18 cellular contexts compared by ENCODE assay signal in genomic region chr1:96313216-96313615, GRCh38.
DNase-seq lines count a peak whose midpoint lies in the region; ATAC-seq and TF ChIP-seq lines count a peak whose summit lies in the region.
"Had no signal": no experiment of that assay in that cellular context is flagged by ENCODE, and none has a peak within 500 bp of the region (broad histone marks: within the 10 kb centered on the region; RNA-seq: fewer than 3 reads in every experiment).

No MANE protein-coding gene starts in this region.

- no peak for TF ChIP-seq POLR2A in adrenal gland (IDR thresholded peaks at IDR 0.05)

- no peak for ATAC-seq in mucosa of descending colon
- ATAC-seq: activated CD4-positive, CD25-positive, alpha-beta regulatory T cell treated with anti-CD3 and anti-CD28 coated beads, Interleukin-2, amount 50 U/mL, for 24 hours; GM12878; heart left ventricle; T-helper 17 cell had no signal

- no peaks in the 10 kb centered on the region for H3K27me3 ChIP-seq in adipocyte (replicated peaks; ENCODE audit: control insufficient read depth, insufficient read depth, low read length)
- H3K27me3 ChIP-seq in adrenal gland = no peaks in the 10 kb centered on the region
- H3K27me3 ChIP-seq: heart left ventricle, right atrium auricular region, testis had no signal

- WGBS in adrenal gland, 4 donors = 90 to 98% (median 94%) methylated on average over 1 of the region's 1 CpG

- TF ChIP-seq CTCF in fibroblast of mammary gland (conservative IDR thresholded peaks at IDR 0.05; ENCODE audit: control insufficient read depth, insufficient read depth, low read depth, low read length) = no peak
- no peak for TF ChIP-seq CTCF in adrenal gland (IDR thresholded peaks at IDR 0.05)
- TF ChIP-seq CTCF in mucosa of descending colon (IDR thresholded peaks at IDR 0.05) = no peak

- H3K27ac Mint-ChIP-seq in activated CD4-positive, alpha-beta memory T cell treated with anti-CD3 and anti-CD28 coated beads, Interleukin-2, amount 10 ng/mL, durations not matched to agents 7 days and 5 days = no peak overlapping the region
- H3K27ac Mint-ChIP-seq: activated naive CD4-positive, alpha-beta T cell treated with anti-CD3 and anti-CD28 coated beads for 36 hours; CD4-positive, alpha-beta T cell; T-helper 17 cell had no signal

- CTCF ChIA-PET in activated CD4-positive, alpha-beta memory T cell treated with anti-CD3 and anti-CD28 coated beads, Interleukin-2, amount 10 ng/mL, durations not matched to agents 7 days and 5 days (lab: Charles Lee) = no interaction called here

- H3K4me3 ChIP-seq in adipocyte (ENCODE audit: low read length) (no peak overlapping the region), fibroblast of mammary gland (ENCODE audit: control insufficient read depth, low read depth, low read length) (no peak overlapping the region), adrenal gland (no peak overlapping the region), mucosa of descending colon (no peak overlapping the region)
- H3K4me3 ChIP-seq: GM12878, heart left ventricle, right atrium auricular region, testis had no signal

- no peak overlapping the region for H3K27ac ChIP-seq in adrenal gland
- H3K27ac ChIP-seq: heart left ventricle, right atrium auricular region, testis had no signal

- DNase-seq in GM04504 (ENCODE audit: low read depth) (peak; percentile 28), adipocyte (ENCODE audit: low read depth) (peak; percentile 78), fibroblast of mammary gland (ENCODE audit: low read depth) (peak; percentile 86), stromal cell of bone marrow (ENCODE audit: low read depth) (peak; percentile 72), adrenal gland (no peak), mucosa of descending colon (no peak)
- DNase-seq in activated CD4-positive, alpha-beta memory T cell treated with anti-CD3 and anti-CD28 coated beads, Interleukin-2, amount 10 ng/mL, durations not matched to agents 7 days and 5 days = no peak
- DNase-seq: activated naive CD4-positive, alpha-beta T cell treated with anti-CD3 and anti-CD28 coated beads for 36 hours; CD4-positive, alpha-beta T cell; heart left ventricle; NCI-H2107; NCI-H774; stimulated activated CD4-positive, alpha-beta T cell treated with anti-CD3 and anti-CD28 coated beads, Interleukin-1b, Interleukin-23, amount 100 ng/mL, for 48 hours; T-helper 17 cell; testis had no signal

- no peaks in the 10 kb centered on the region for H3K9me3 ChIP-seq in adipocyte (ENCODE audit: control insufficient read depth, low read length)
- H3K9me3 ChIP-seq in adrenal gland (replicated peaks in 1 of 3) = no peaks in the 10 kb centered on the region
- no peaks in the 10 kb centered on the region for H3K9me3 ChIP-seq in mucosa of descending colon
- H3K9me3 ChIP-seq: heart left ventricle, right atrium auricular region, testis had no signal

- H3K4me1 Mint-ChIP-seq in activated CD4-positive, alpha-beta memory T cell treated with anti-CD3 and anti-CD28 coated beads, Interleukin-2, amount 10 ng/mL, durations not matched to agents 7 days and 5 days = no peaks in the 10 kb centered on the region
- H3K4me1 Mint-ChIP-seq: T-helper 17 cell had no signal

- no peaks in the 10 kb centered on the region for H3K27me3 Mint-ChIP-seq in activated CD4-positive, alpha-beta memory T cell treated with anti-CD3 and anti-CD28 coated beads, Interleukin-2, amount 10 ng/mL, durations not matched to agents 7 days and 5 days
- H3K27me3 Mint-ChIP-seq: CD4-positive, alpha-beta T cell; T-helper 17 cell had no signal

- H3K36me3 ChIP-seq in adipocyte (ENCODE audit: control insufficient read depth, insufficient read depth, low read length, severe bottlenecking) (no peaks in the 10 kb centered on the region), adrenal gland (replicated peaks in 1 of 2) (no peaks in the 10 kb centered on the region), mucosa of descending colon (ENCODE audit: low read depth) (no peaks in the 10 kb centered on the region)
- H3K36me3 ChIP-seq: heart left ventricle, right atrium auricular region had no signal

- H3K9me3 Mint-ChIP-seq in activated CD4-positive, alpha-beta memory T cell treated with anti-CD3 and anti-CD28 coated beads, Interleukin-2, amount 10 ng/mL, durations not matched to agents 7 days and 5 days = no peaks in the 10 kb centered on the region
- H3K9me3 Mint-ChIP-seq: activated naive CD4-positive, alpha-beta T cell treated with anti-CD3 and anti-CD28 coated beads for 36 hours had no signal

- POLR2A ChIA-PET in activated CD4-positive, alpha-beta memory T cell treated with anti-CD3 and anti-CD28 coated beads, Interleukin-2, amount 10 ng/mL, durations not matched to agents 7 days and 5 days (lab: Charles Lee) = no interaction called here

- H3K36me3 Mint-ChIP-seq in activated CD4-positive, alpha-beta memory T cell treated with anti-CD3 and anti-CD28 coated beads, Interleukin-2, amount 10 ng/mL, durations not matched to agents 7 days and 5 days (ENCODE audit: low read depth) = no peaks in the 10 kb centered on the region

- intact Hi-C loops in adrenal gland (cut with DNase I) (no loop called here), mucosa of descending colon (cut with DNase I, micrococcal nuclease) (no loop called here)

- H3K9ac ChIP-seq in adipocyte (ENCODE audit: low read length) = peak overlapping the region; percentile 63

- peaks cover 47% of the 10 kb centered on the region for H3K4me1 ChIP-seq in adipocyte (ENCODE audit: control insufficient read depth, insufficient read depth, low read length)
- H3K4me1 ChIP-seq in adrenal gland (replicated peaks in 1 of 2) = peaks cover 5 to 6% of the 10 kb centered on the region in 2 donors
- no peaks in the 10 kb centered on the region for H3K4me1 ChIP-seq in mucosa of descending colon (ENCODE audit: low read depth)
- H3K4me1 ChIP-seq: heart left ventricle, right atrium auricular region, testis had no signal

- no peak overlapping the region for H3K4me3 Mint-ChIP-seq in activated CD4-positive, alpha-beta memory T cell treated with anti-CD3 and anti-CD28 coated beads, Interleukin-2, amount 10 ng/mL, durations not matched to agents 7 days and 5 days
- H3K4me3 Mint-ChIP-seq: activated naive CD4-positive, alpha-beta T cell treated with anti-CD3 and anti-CD28 coated beads for 36 hours; CD4-positive, alpha-beta T cell; T-helper 17 cell had no signal

Comparison
In these comparisons a context has a peak if more than half of its experiments do, and no peak if none do; other contexts are left out.
1. DNase-seq: peak in GM04504 (single experiment), adipocyte (single experiment), fibroblast of mammary gland (single experiment) and stromal cell of bone marrow (single experiment); none in adrenal gland (0 of 7), activated CD4-positive, alpha-beta memory T cell treated with anti-CD3 and anti-CD28 coated beads, Interleukin-2, amount 10 ng/mL, durations not matched to agents 7 days and 5 days (single experiment) and mucosa of descending colon (0 of 3).